Comparison of ENCODE assay signal across 8 cellular contexts in genomic region chr1:171613282-171613681, GRCh38. TPM values are rescaled to one million over a fixed set of nuclear protein-coding genes. Genes with fewer than 3 reads are reported as not detected.
"Had no signal": no experiment of that assay in that cellular context is flagged by ENCODE, and none has a peak within 500 bp of the region (broad histone marks: within the 10 kb centered on the region; RNA-seq: fewer than 3 reads in every experiment).

No MANE protein-coding gene starts in this region.

- FAIRE-seq: G401.6, GM12878, GM12891, GM12892, GM18507, GM19239 had no signal

- DNase-seq: GDM1, GF-D8 had no signal

- H3K4me3 ChIP-seq: GM12878 had no signal

- ATAC-seq: GM12878 had no signal

RNA-seq across cellular contexts. Expression of gene MYOC, which starts 39.2 kb away (rescaled TPM):
- total RNA-seq: GM12878 had no signal
- polyA plus RNA-seq: GM12878 had no signal
